ENCODE assay signal across 16 cellular contexts in the genomic region with DNA sequence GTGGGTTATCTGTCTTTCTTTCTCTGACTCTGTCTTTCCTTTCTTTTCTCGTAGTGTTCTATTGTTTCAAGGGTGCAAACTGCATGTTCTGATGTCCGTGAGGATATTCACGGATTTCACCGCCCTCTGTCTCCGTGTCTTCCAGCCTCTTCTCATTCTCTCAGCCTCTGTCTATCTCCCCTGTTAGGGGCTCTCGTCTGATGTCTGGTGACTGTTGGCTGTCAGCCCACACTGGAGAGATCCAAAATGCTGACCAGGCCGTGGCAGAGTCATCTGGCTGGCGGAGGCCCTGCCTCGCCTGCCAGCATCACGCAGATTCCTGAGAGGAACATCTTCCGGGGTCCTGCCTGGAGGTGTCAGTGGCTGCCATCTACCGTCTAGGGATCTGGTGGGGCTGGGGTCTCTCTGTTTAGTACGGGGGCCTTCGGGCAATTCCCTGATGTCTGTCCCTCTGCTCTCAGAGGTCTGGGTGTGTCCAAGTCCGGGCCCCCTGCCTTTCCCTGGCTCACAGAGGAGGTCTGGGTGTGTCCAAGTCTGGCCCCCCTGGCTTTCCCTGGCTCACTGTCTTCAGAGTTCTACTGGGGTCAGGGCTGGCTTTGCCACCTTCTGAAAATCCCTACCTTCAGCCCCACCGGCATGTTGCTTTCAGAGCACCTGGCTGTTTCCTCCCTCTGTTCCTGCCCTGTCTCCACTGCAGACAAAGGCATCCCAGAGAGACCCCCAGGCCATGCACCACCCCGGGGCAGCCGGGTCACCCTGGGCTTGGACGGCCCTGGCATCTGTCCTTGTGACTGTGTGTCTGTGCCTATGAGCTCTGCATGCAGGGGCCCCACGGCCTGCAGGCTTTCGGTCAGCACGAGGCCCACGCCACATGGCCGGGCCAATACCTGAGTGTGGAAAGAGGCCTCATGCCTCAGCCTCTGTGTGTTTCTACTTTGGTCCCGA. TPM values are rescaled to one million over a fixed set of nuclear protein-coding genes. Genes with fewer than 3 reads are reported as not detected.
"Had no signal": no experiment of that assay in that cellular context is flagged by ENCODE, and none has a peak within 500 bp of the region (broad histone marks: within the 10 kb centered on the region; RNA-seq: fewer than 3 reads in every experiment).

No MANE protein-coding gene starts in this region.

- H3K27me3 Mint-ChIP-seq: brain had no signal

- H3K4me3 Mint-ChIP-seq: brain; memory B cell; nephron progenitor cell; stimulated activated naive B cell treated with anti-CD40 and anti-IgM and Interleukin-4, amounts not matched to agents 10 μg/mL and 1 μg/mL and 100 μg/mL, for 72 hours had no signal

- H3K27ac ChIP-seq: dorsolateral prefrontal cortex, esophagus squamous epithelium, transverse colon, VCaP had no signal

- H3K36me3 Mint-ChIP-seq: immature natural killer cell had no signal

- H3K4me1 Mint-ChIP-seq: brain, nephron progenitor cell had no signal

- H3K27ac Mint-ChIP-seq: activated naive CD4-positive, alpha-beta T cell treated with anti-CD3 and anti-CD28 coated beads, Interleukin-2, amount 50 U/mL, for 72 hours; brain; immature natural killer cell; memory B cell; nephron progenitor cell; stimulated activated naive B cell treated with anti-CD40 and anti-IgM and Interleukin-4, amounts not matched to agents 10 μg/mL and 1 μg/mL and 100 μg/mL, for 72 hours had no signal

- H3K9me3 ChIP-seq: esophagus squamous epithelium, transverse colon had no signal

- H3K4me1 ChIP-seq: esophagus squamous epithelium, transverse colon had no signal

- H3K36me3 ChIP-seq: esophagus squamous epithelium, transverse colon had no signal

- H3K4me3 ChIP-seq: dorsolateral prefrontal cortex, esophagus squamous epithelium, transverse colon had no signal

- H3K27me3 ChIP-seq: esophagus squamous epithelium, transverse colon had no signal

- DNase-seq: activated CD4-positive, alpha-beta T cell treated with anti-CD3 and anti-CD28 coated beads for 4 hours; amniotic stem cell; esophagus squamous epithelium; foreskin fibroblast; glutamatergic neuron; nephron progenitor cell; stimulated activated naive B cell treated with anti-CD40 and anti-IgM and Interleukin-4, amounts not matched to agents 10 μg/mL and 1 μg/mL and 100 μg/mL, for 72 hours; T-helper 9 cell; transverse colon had no signal

RNA-seq across cellular contexts. Expression of gene SPRN, which starts 15.4 kb away (rescaled TPM):
- total RNA-seq: activated naive CD4-positive, alpha-beta T cell treated with anti-CD3 and anti-CD28 coated beads, Interleukin-2, amount 50 U/mL, for 72 hours; esophagus squamous epithelium; subcutaneous adipose tissue; transverse colon had no signal
